Comparison of ENCODE assay signal across 25 cellular contexts in genomic region chr18:46759885-46760284, GRCh38. TPM values are rescaled to one million over a fixed set of nuclear protein-coding genes. Genes with fewer than 3 reads are reported as not detected.
DNase-seq lines count a peak whose midpoint lies in the region; ATAC-seq and TF ChIP-seq lines count a peak whose summit lies in the region.
"Had no signal": no experiment of that assay in that cellular context is flagged by ENCODE, and none has a peak within 500 bp of the region (broad histone marks: within the 10 kb centered on the region; RNA-seq: fewer than 3 reads in every experiment).

No MANE protein-coding gene starts in this region.

- no peaks in the 10 kb centered on the region for H3K36me3 ChIP-seq in aorta (ENCODE audit: control insufficient read depth in 1 of 2, insufficient read depth in 2 of 2, low read length in 1 of 2)
- H3K36me3 ChIP-seq: cardiac muscle cell, HAP-1, neural progenitor cell had no signal

- H3K9me3 Mint-ChIP-seq in nephron progenitor cell = no peaks in the 10 kb centered on the region
- no peaks in the 10 kb centered on the region for H3K9me3 Mint-ChIP-seq in activated naive CD4-positive, alpha-beta T cell treated with anti-CD3 and anti-CD28 coated beads, Interleukin-2, amount 50 U/mL, for 72 hours
- H3K9me3 Mint-ChIP-seq: activated T-helper 2 cell treated with anti-CD3 and anti-CD28 coated beads, Interferon-gamma antibody, Interleukin-2, Interleukin-4, amounts not matched to agents 10 μg/mL and 5 μg/mL and 100 μg/mL, durations not matched to agents 14 hours and 24 hours and 36 hours; IgD-negative memory B cell; mesothelial cell of epicardium; neural progenitor cell had no signal

- H3K27ac ChIP-seq in aorta (ENCODE audit: low read depth in 1 of 2, low read length in 2 of 2) = no peak overlapping the region
- H3K27ac ChIP-seq: 22Rv1, cardiac muscle cell, HL-60, neural progenitor cell had no signal

- H3K27me3 ChIP-seq in aorta (ENCODE audit: control insufficient read depth in 1 of 2, insufficient read depth in 2 of 2, low read length in 1 of 2) = no peaks in the 10 kb centered on the region

- no peak for TF ChIP-seq CTCF in nephron progenitor cell (IDR thresholded peaks at IDR 0.05)

- H3K4me3 Mint-ChIP-seq in nephron progenitor cell = peak overlapping the region; percentile 23
- H3K4me3 Mint-ChIP-seq: activated CD8-positive, alpha-beta memory T cell treated with anti-CD3 and anti-CD28 coated beads, Interleukin-2, amount 10 ng/mL, durations not matched to agents 7 days and 5 days; mesothelial cell of epicardium had no signal

- ATAC-seq in aorta (ENCODE audit: low FRiP score) = no peak
- no peak for ATAC-seq in activated naive CD4-positive, alpha-beta T cell treated with anti-CD3 and anti-CD28 coated beads, Interleukin-2, amount 50 U/mL, for 72 hours
- ATAC-seq: activated CD8-positive, alpha-beta memory T cell treated with anti-CD3 and anti-CD28 coated beads, Interleukin-2, amount 10 ng/mL, durations not matched to agents 7 days and 5 days; esophagus mucosa; left cardiac atrium had no signal

- no peaks in the 10 kb centered on the region for H3K36me3 Mint-ChIP-seq in nephron progenitor cell (ENCODE audit: low read depth)
- peaks cover 6 to 7% of the 10 kb centered on the region in 2 donors for H3K36me3 Mint-ChIP-seq in activated naive CD4-positive, alpha-beta T cell treated with anti-CD3 and anti-CD28 coated beads, Interleukin-2, amount 50 U/mL, for 72 hours
- H3K36me3 Mint-ChIP-seq: activated CD8-positive, alpha-beta memory T cell treated with anti-CD3 and anti-CD28 coated beads, Interleukin-2, amount 10 ng/mL, durations not matched to agents 7 days and 5 days; IgD-negative memory B cell; mesothelial cell of epicardium; neural progenitor cell had no signal

- intact Hi-C loops in aorta (cut with DNase I) = no loop called here

- H3K27me3 Mint-ChIP-seq in nephron progenitor cell (ENCODE audit: low read depth, poor library complexity) = peaks cover 86% of the 10 kb centered on the region

- H3K4me1 Mint-ChIP-seq in nephron progenitor cell = peaks cover 22% of the 10 kb centered on the region

- H3K9me3 ChIP-seq in aorta (ENCODE audit: control insufficient read depth, low read length) = no peaks in the 10 kb centered on the region
- H3K9me3 ChIP-seq: HAP-1 had no signal

- peak; percentile 62 for DNase-seq in DMS 273 (lab: John Stamatoyannopoulos, UW; ENCODE audit: unreplicated experiment)
- no peak for DNase-seq in DMS 273 treated with DMSO at 0.1 percent for 48 hours (lab: John Stamatoyannopoulos, UW)
- DNase-seq in NCI-H1436 treated with DMSO at 0.1 percent for 48 hours (lab: John Stamatoyannopoulos, UW) = peak; percentile 60
- peak; percentile 98 for DNase-seq in NCI-H69 (lab: John Stamatoyannopoulos, UW)
- no peak for DNase-seq in nephron progenitor cell
- no peak for DNase-seq in activated gamma-delta T cell (lab: John Stamatoyannopoulos, UW)
- no peak for DNase-seq in aorta
- DNase-seq in activated naive CD4-positive, alpha-beta T cell treated with anti-CD3 and anti-CD28 coated beads, Interleukin-2, amount 50 U/mL, for 72 hours (ENCODE audit: low spot score in 2 of 2) = no peak
- DNase-seq: activated CD4-positive, alpha-beta T cell treated with anti-CD3 and anti-CD28 coated beads for 4 hours; activated CD8-positive, alpha-beta memory T cell treated with anti-CD3 and anti-CD28 coated beads, Interleukin-2, amount 10 ng/mL, durations not matched to agents 7 days and 5 days; left cardiac atrium; RPMI8226; stimulated activated CD8-positive, alpha-beta memory T cell treated with anti-CD3 and anti-CD28 coated beads, Interleukin-4, amount 100 ng/mL, for 48 hours had no signal

- H3K4me3 ChIP-seq in aorta (ENCODE audit: low read length in 2 of 2) = no peak overlapping the region
- H3K4me3 ChIP-seq: cardiac muscle cell, HAP-1, neural progenitor cell, smooth muscle cell had no signal

- no peaks in the 10 kb centered on the region for H3K4me1 ChIP-seq in aorta (ENCODE audit: control insufficient read depth in 1 of 2, insufficient read depth in 2 of 2, low read length in 2 of 2)

- H3K27ac Mint-ChIP-seq in nephron progenitor cell = no peak overlapping the region
- no peak overlapping the region for H3K27ac Mint-ChIP-seq in activated naive CD4-positive, alpha-beta T cell treated with anti-CD3 and anti-CD28 coated beads, Interleukin-2, amount 50 U/mL, for 72 hours
- H3K27ac Mint-ChIP-seq: activated CD8-positive, alpha-beta memory T cell treated with anti-CD3 and anti-CD28 coated beads, Interleukin-2, amount 10 ng/mL, durations not matched to agents 7 days and 5 days; activated T-helper 2 cell treated with anti-CD3 and anti-CD28 coated beads, Interferon-gamma antibody, Interleukin-2, Interleukin-4, amounts not matched to agents 10 μg/mL and 5 μg/mL and 100 μg/mL, durations not matched to agents 14 hours and 24 hours and 36 hours; IgD-negative memory B cell; mesothelial cell of epicardium; neural progenitor cell had no signal

- WGBS in aorta, 2 donors = 45 to 53% methylated on average over 6 of the region's 6 CpGs

RNA-seq across cellular contexts. Expression of gene ST8SIA5, which starts 3.0 kb away (rescaled TPM):
- under 1 TPM; 0.29 to 0.42 TPM for total RNA-seq in aorta
- under 1 TPM in 1 of 2 donors, not detected in 1; 0.08 TPM for polyA plus RNA-seq in aorta
- under 1 TPM in 1 of 2 donors, not detected in 1; 0.19 TPM for total RNA-seq in activated naive CD4-positive, alpha-beta T cell treated with anti-CD3 and anti-CD28 coated beads, Interleukin-2, amount 50 U/mL, for 72 hours
- total RNA-seq: cardiac muscle cell, esophagus mucosa, pulmonary artery endothelial cell had no signal
- polyA plus RNA-seq: BJ, IgD-negative memory B cell, smooth muscle cell had no signal

Comparison
In these comparisons a context has a peak if more than half of its experiments do, and no peak if none do; other contexts are left out.
1. DNase-seq: peak in DMS 273 (single experiment), NCI-H1436 treated with DMSO at 0.1 percent for 48 hours (single experiment) and NCI-H69 (single experiment); none in DMS 273 treated with DMSO at 0.1 percent for 48 hours (single experiment), nephron progenitor cell (single experiment), activated gamma-delta T cell (single experiment), aorta (0 of 2) and activated naive CD4-positive, alpha-beta T cell treated with anti-CD3 and anti-CD28 coated beads, Interleukin-2, amount 50 U/mL, for 72 hours (0 of 2).